ENCODE assay signal across 8 cellular contexts in the genomic region with DNA sequence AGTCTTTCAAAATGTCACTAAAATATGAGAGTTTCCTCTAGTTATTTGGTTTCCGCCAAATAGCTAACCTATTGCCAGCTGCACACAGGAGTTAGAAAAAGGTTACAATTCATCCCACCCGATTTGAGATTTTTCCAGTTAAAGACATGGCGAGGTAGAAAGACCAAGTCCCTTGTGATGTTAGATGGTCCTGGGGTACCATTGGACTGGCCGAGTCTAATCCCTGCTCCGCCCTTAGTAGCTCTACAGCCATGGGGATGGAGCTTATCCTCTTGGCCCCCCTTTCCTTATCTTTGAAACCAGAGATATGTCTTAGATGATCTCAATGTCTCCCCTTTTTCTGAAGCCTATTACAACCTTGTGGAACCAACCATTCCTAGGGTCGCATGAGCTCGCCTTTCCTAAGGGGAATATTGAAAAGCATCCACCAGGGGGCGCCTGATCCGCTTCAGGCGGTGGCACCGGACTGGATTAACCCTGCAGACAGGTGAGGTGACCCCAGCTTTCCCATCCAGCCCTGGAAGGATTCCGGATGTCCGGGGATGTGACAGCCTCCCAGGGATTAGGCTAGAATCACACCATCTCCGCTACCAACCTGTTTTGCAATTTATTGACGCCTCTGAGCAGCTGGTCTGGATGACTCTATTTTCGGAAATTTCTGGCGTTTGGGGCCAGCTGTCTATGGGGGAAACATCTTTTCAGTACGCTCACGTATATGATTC.
DNase-seq lines count a peak whose midpoint lies in the region; ATAC-seq and TF ChIP-seq lines count a peak whose summit lies in the region.

No MANE protein-coding gene starts in this region.

- no peaks in the 10 kb centered on the region for H3K36me3 ChIP-seq in CD4-positive, alpha-beta memory T cell (ENCODE audit: insufficient read depth, low read length)
- H3K36me3 ChIP-seq in PC-9 (ENCODE audit: low read depth) (no peaks in the 10 kb centered on the region), prostate gland (no peaks in the 10 kb centered on the region)

- no peaks in the 10 kb centered on the region for H3K36me3 Mint-ChIP-seq in CD4-positive, alpha-beta memory T cell
- no peaks in the 10 kb centered on the region for H3K36me3 Mint-ChIP-seq in activated T-cell treated with anti-CD3 and anti-CD28 coated beads, Interleukin-2, amount 50 U/mL, for 24 hours (ENCODE audit: low read depth)

- peaks cover 8% of the 10 kb centered on the region; the same call in 1 of the 2 replicates for H3F3A ChIP-seq in PC-9 (ENCODE audit: insufficient read depth, low read depth)

- no peaks in the 10 kb centered on the region for H3K9me2 ChIP-seq in PC-9 (ENCODE audit: insufficient read depth)

- no peaks in the 10 kb centered on the region for H3K4me1 Mint-ChIP-seq in CD4-positive, alpha-beta memory T cell
- H3K4me1 Mint-ChIP-seq in activated T-cell treated with anti-CD3 and anti-CD28 coated beads, Interleukin-2, amount 50 U/mL, for 24 hours (ENCODE audit: low read depth) = no peaks in the 10 kb centered on the region

- 52% methylated on average over 19 of the region's 19 CpGs for whole genome bisulfite sequencing in prostate gland

- H2AFZ ChIP-seq in PC-9 = no peak overlapping the region

- no peak overlapping the region for H3K27ac ChIP-seq in CD4-positive, alpha-beta memory T cell (ENCODE audit: low read depth, low read length)
- H3K27ac ChIP-seq in PC-9 (no peak overlapping the region), prostate gland (no peak overlapping the region)

- CTCF ChIA-PET in CD4-positive, alpha-beta memory T cell (lab: Charles Lee; ENCODE audit: partially characterized antibody) = interaction anchor here (0.8 to 3.8 kb wide), 26 partner anchors 8 to 489 kb away, joined by 3 to 44 read pairs (median 4); partner anchors contain the start of gene RIPPLY3
- CTCF ChIA-PET in PC-9 (lab: Charles Lee) = interaction anchor here (0.6 to 1.0 kb wide), 4 partner anchors 25 to 287 kb away, joined by 3 to 10 read pairs (median 4); no protein-coding TSS in a partner anchor

- H3K4me3 ChIP-seq in CD4-positive, alpha-beta memory T cell (ENCODE audit: low read length in 2 of 2) = no peak overlapping the region
- no peak overlapping the region for H3K4me3 ChIP-seq in PC-9
- no peak overlapping the region for H3K4me3 ChIP-seq in fibroblast of villous mesenchyme (ENCODE audit: low read depth, low read length)
- no peak overlapping the region for H3K4me3 ChIP-seq in prostate gland

- TF ChIP-seq CTCF in PC-9 (conservative IDR thresholded peaks at IDR 0.05) (peak; percentile 81), fibroblast of villous mesenchyme (IDR thresholded peaks at IDR 0.05; ENCODE audit: insufficient read depth, low read depth, low read length) (peak; percentile 80), prostate gland (IDR thresholded peaks at IDR 0.05) (peak in 3 of 4 experiments; percentile 55 to 63 (median 57))

- ATAC-seq in GM19397 (IDR thresholded peaks at IDR 0.05; ENCODE audit: unreplicated experiment) (no peak), HG03196 (IDR thresholded peaks at IDR 0.05; ENCODE audit: unreplicated experiment) (no peak)

- H3K4me3 Mint-ChIP-seq in CD4-positive, alpha-beta memory T cell = no peak overlapping the region
- no peak overlapping the region for H3K4me3 Mint-ChIP-seq in activated T-cell treated with anti-CD3 and anti-CD28 coated beads, Interleukin-2, amount 50 U/mL, for 24 hours

- H3K9me3 Mint-ChIP-seq in CD4-positive, alpha-beta memory T cell = peaks cover 0 to 4% (median under 1%) of the 10 kb centered on the region in 8 donors
- H3K9me3 Mint-ChIP-seq in activated T-cell treated with anti-CD3 and anti-CD28 coated beads, Interleukin-2, amount 50 U/mL, for 24 hours = no peaks in the 10 kb centered on the region

- H3K27me3 ChIP-seq in CD4-positive, alpha-beta memory T cell (ENCODE audit: insufficient read depth, low read length) = no peaks in the 10 kb centered on the region
- H3K27me3 ChIP-seq in PC-9 (ENCODE audit: insufficient read depth, low read depth) = no peaks in the 10 kb centered on the region
- H3K27me3 ChIP-seq in prostate gland (replicated peaks; ENCODE audit: insufficient read depth) = no peaks in the 10 kb centered on the region

- no peaks in the 10 kb centered on the region for H3K79me2 ChIP-seq in PC-9 (ENCODE audit: low read depth)

- POLR2A ChIA-PET in CD4-positive, alpha-beta memory T cell (lab: Charles Lee; ENCODE audit: partially characterized antibody) = no interaction called here
- POLR2A ChIA-PET in PC-9 (lab: Charles Lee; ENCODE audit: unreplicated experiment) = interaction anchor here (0.9 kb wide), 1 partner anchor 17 kb away, joined by 5 read pairs; no protein-coding TSS in a partner anchor

- BruUV-seq in PC-9 (replicated peaks; lab: Mats Ljungman, UMichigan) = no TSS peak

- H4K20me1 ChIP-seq in PC-9 (ENCODE audit: insufficient read depth) = no peaks in the 10 kb centered on the region

- TF ChIP-seq POLR2A in prostate gland (IDR thresholded peaks at IDR 0.05) = no peak

- H3K27ac Mint-ChIP-seq in CD4-positive, alpha-beta memory T cell = no peak overlapping the region
- H3K27ac Mint-ChIP-seq in activated T-cell treated with anti-CD3 and anti-CD28 coated beads, Interleukin-2, amount 50 U/mL, for 24 hours = no peak overlapping the region

- H3K4me1 ChIP-seq in CD4-positive, alpha-beta memory T cell (ENCODE audit: insufficient read depth, low read length) = no peaks in the 10 kb centered on the region
- H3K4me1 ChIP-seq in PC-9 (replicated peaks; ENCODE audit: insufficient read depth) (peaks cover 30% of the 10 kb centered on the region), prostate gland (replicated peaks) (no peaks in the 10 kb centered on the region)

- peak in 4 of 5 donors; percentile 25 to 41 (median 30) for DNase-seq in CD4-positive, alpha-beta memory T cell
- DNase-seq in HK-2 (ENCODE audit: unreplicated experiment) (peak; percentile 43), PC-9 (peak; percentile 43 to 61), fibroblast of villous mesenchyme (ENCODE audit: low read depth) (peak; percentile 44), prostate gland (ENCODE audit: low spot score) (peak; percentile 33)
- DNase-seq in activated T-cell treated with anti-CD3 and anti-CD28 coated beads, Interleukin-2, amount 50 U/mL, for 24 hours = peak; percentile 72

- no peaks in the 10 kb centered on the region for H3K9me3 ChIP-seq in CD4-positive, alpha-beta memory T cell (ENCODE audit: control insufficient read depth in 1 of 2, low read length in 2 of 2)
- H3K9me3 ChIP-seq in PC-9 (ENCODE audit: insufficient read depth, low read depth) = no peaks in the 10 kb centered on the region
- H3K9me3 ChIP-seq in prostate gland = no peaks in the 10 kb centered on the region

- H3K27me3 Mint-ChIP-seq in CD4-positive, alpha-beta memory T cell = peaks cover 6 to 19% of the 10 kb centered on the region in 2 donors
- H3K27me3 Mint-ChIP-seq in activated T-cell treated with anti-CD3 and anti-CD28 coated beads, Interleukin-2, amount 50 U/mL, for 24 hours = peaks cover 19% of the 10 kb centered on the region

- H3K4me2 ChIP-seq in PC-9 = no peak overlapping the region

- intact Hi-C loops in CD4-positive, alpha-beta memory T cell (cut with micrococcal nuclease) = loop anchor here (1.0 kb wide), 1 partner anchor 297 kb away; no protein-coding TSS in a partner anchor
- intact Hi-C loops in PC-9 (cut with micrococcal nuclease; ENCODE audit: unreplicated experiment) (loop anchor here (1.0 to 2.0 kb wide), 3 partner anchors 89 to 297 kb away; no protein-coding TSS in a partner anchor), prostate gland (cut with DNase I) (no loop called here)
